ENCODE assay signal across 1 cellular context in the genomic region with DNA sequence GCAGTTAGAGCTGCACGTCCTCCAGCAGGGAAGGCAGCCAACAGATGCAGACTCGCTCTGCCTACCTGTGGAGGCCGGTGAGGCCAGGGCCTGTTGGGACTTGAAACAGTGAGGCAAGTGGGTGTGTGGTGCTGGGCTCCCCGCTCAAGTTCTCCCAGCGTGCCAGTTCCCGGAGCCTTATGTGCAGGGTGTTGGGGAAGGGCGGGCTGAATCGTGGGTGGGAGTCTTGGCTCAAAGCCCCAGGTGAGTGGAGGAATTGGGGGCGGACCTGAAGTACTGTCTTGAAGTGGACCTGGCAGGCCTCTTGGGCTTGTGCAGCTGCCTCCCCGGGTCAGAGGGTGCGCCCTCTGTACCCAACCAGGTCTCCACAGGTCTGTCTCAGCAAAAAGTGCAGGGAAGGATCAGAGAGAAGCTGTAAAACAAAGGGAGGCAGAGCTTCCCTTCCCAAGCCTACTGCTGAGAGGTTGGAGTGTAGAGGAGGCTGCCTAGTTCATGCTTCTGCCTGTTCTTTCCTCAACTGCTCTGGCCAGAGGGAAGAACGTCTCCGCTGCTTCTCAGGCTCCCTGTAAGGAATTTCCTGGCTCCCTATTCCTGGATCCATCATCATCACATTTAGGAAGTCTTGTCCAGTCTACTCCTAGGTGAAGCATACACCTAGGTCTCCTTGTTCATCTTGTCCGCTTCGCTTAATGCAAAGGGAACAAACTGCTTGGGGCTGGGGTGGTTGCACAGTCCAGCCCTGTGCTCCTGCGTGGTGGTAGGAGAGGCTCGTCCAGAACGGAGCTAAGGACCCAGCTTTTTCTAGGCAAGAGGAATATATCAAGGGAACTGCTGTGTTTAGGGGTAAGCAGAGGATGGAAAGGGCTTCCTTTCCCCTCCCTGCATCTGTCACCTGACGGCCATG.
TF ChIP-seq lines count a peak whose summit lies in the region.

No MANE protein-coding gene starts in this region.

TF ChIP-seq in GM23338, 12 proteins besides CTCF, POLR2A, EP300 and RAD21 (continued from another document):
- TF ChIP-seq, protein P1, sequence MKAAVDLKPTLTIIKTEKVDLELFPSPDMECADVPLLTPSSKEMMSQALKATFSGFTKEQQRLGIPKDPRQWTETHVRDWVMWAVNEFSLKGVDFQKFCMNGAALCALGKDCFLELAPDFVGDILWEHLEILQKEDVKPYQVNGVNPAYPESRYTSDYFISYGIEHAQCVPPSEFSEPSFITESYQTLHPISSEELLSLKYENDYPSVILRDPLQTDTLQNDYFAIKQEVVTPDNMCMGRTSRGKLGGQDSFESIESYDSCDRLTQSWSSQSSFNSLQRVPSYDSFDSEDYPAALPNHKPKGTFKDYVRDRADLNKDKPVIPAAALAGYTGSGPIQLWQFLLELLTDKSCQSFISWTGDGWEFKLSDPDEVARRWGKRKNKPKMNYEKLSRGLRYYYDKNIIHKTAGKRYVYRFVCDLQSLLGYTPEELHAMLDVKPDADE (IDR thresholded peaks at IDR 0.05) = no peak
- no peak for TF ChIP-seq POLR2AphosphoS5 (IDR thresholded peaks at IDR 0.05; ENCODE audit: low read depth)
- no peak for TF ChIP-seq NANOG (IDR thresholded peaks at IDR 0.05; ENCODE audit: borderline replicate concordance)
- TF ChIP-seq ZNF114 (CRISPR knock-in tag; IDR thresholded peaks at IDR 0.05) = no peak
